In genomic region chr3:192514754-192515660, GRCh38 we compare ENCODE assay signal across 8 cellular contexts.
A peak's percentile ranks its signal among the peaks of the same experiment; 100 is the strongest.
DNase-seq lines count a peak whose midpoint lies in the region; ATAC-seq lines count a peak whose summit lies in the region.

No MANE protein-coding gene starts in this region.

- ATAC-seq in GM19023 (IDR thresholded peaks at IDR 0.05; ENCODE audit: unreplicated experiment) (no peak), GM21381 (IDR thresholded peaks at IDR 0.05; ENCODE audit: unreplicated experiment) (no peak)

- DNase-seq in NCI-H2227 (lab: John Stamatoyannopoulos, UW; ENCODE audit: unreplicated experiment): peak; percentile 52
- no peak for DNase-seq in NCI-H2227 treated with DMSO at 0.1 percent for 48 hours (lab: John Stamatoyannopoulos, UW)
- peak; percentile 39 for DNase-seq in SHP77 treated with DMSO at 0.1 percent for 48 hours (lab: John Stamatoyannopoulos, UW)
- DNase-seq in stimulated activated CD8-positive, alpha-beta memory T cell treated with anti-CD3 and anti-CD28 coated beads, Interleukin-4, amount 100 ng/mL, for 48 hours: peak; percentile 23
- DNase-seq in dedifferentiated amniotic fluid mesenchymal stem cell (ENCODE audit: extremely low spot score): no peak

- no peaks in the 10 kb centered on the region for H3K9me3 ChIP-seq in iPS-18c (ENCODE audit: control insufficient read depth, insufficient read depth, low read length)

- H3K4me3 ChIP-seq in iPS-18c (ENCODE audit: insufficient read depth, low read depth, low read length): peak overlapping the region; percentile 78

Comparison
In these comparisons a context has a peak if more than half of its experiments do, and no peak if none do; other contexts are left out.
1. DNase-seq: peak in NCI-H2227 (single experiment), SHP77 treated with DMSO at 0.1 percent for 48 hours (single experiment) and stimulated activated CD8-positive, alpha-beta memory T cell treated with anti-CD3 and anti-CD28 coated beads, Interleukin-4, amount 100 ng/mL, for 48 hours (single experiment); none in NCI-H2227 treated with DMSO at 0.1 percent for 48 hours (single experiment) and dedifferentiated amniotic fluid mesenchymal stem cell (single experiment).